ENCODE assay signal across 8 cellular contexts in genomic region chr12:124771462-124772361, GRCh38.
A peak's percentile ranks its signal among the peaks of the same experiment; 100 is the strongest.
DNase-seq lines count a peak whose midpoint lies in the region; ATAC-seq and TF ChIP-seq lines count a peak whose summit lies in the region.

No MANE protein-coding gene starts in this region.

- intact Hi-C loops in ovary (cut with DNase I) = loop anchor here in 3 of 4 donors (2.0 to 10.0 kb wide), 5 partner anchors 133 to 734 kb away; no protein-coding TSS in a partner anchor
- intact Hi-C loops in transverse colon (cut with DNase I; ENCODE audit: low total_unique reads) = loop anchor here (5.0 kb wide), 1 partner anchor 734 kb away; no protein-coding TSS in a partner anchor

- H3K27me3 ChIP-seq in Loucy (ENCODE audit: insufficient read depth, low read length, poor library complexity, severe bottlenecking) (no peaks in the 10 kb centered on the region), ovary (no peaks in the 10 kb centered on the region), transverse colon (no peaks in the 10 kb centered on the region)

- no peak overlapping the region for H3K27ac ChIP-seq in ovary
- H3K27ac ChIP-seq in transverse colon = no peak overlapping the region

- TF ChIP-seq POLR2A in ovary (IDR thresholded peaks at IDR 0.05) = no peak
- TF ChIP-seq POLR2A in transverse colon (IDR thresholded peaks at IDR 0.05) = no peak

- no peak overlapping the region for H2AFZ ChIP-seq in Loucy (ENCODE audit: low read length)

- H3K36me3 ChIP-seq in Loucy (ENCODE audit: insufficient read depth, low read length) = no peaks in the 10 kb centered on the region
- no peaks in the 10 kb centered on the region for H3K36me3 ChIP-seq in ovary
- H3K36me3 ChIP-seq in transverse colon = no peaks in the 10 kb centered on the region

- H3K79me2 ChIP-seq in Loucy (ENCODE audit: insufficient read depth, low read length) = no peaks in the 10 kb centered on the region

- in situ Hi-C loops in transverse colon (cut with MboI; ENCODE audit: low pct_ligation_motif_present in 1 of 4, low pct_unique_long_range_greater_than_20kb in 1 of 4, low sequenced_read_pairs in 3 of 4) = loop anchor here (10.0 to 25.0 kb wide), 6 partner anchors 184 to 727 kb away; no protein-coding TSS in a partner anchor

- ATAC-seq in GM18907 (IDR thresholded peaks at IDR 0.05; ENCODE audit: unreplicated experiment) = no peak

- H3K9ac ChIP-seq in Loucy (ENCODE audit: low read depth, low read length, poor library complexity, severe bottlenecking) = no peak overlapping the region

- peaks cover 2% of the 10 kb centered on the region for H3K4me1 ChIP-seq in Loucy (ENCODE audit: insufficient read depth, low read length, poor library complexity, severe bottlenecking)
- H3K4me1 ChIP-seq in ovary (ENCODE audit: insufficient read depth) = peaks cover 7% of the 10 kb centered on the region
- H3K4me1 ChIP-seq in transverse colon = peaks cover 0 to 25% (median 13%) of the 10 kb centered on the region in 4 donors

- TF ChIP-seq CTCF in Loucy (conservative IDR thresholded peaks at IDR 0.05; ENCODE audit: low read length) (peak; percentile 98), ovary (IDR thresholded peaks at IDR 0.05) (peak; percentile 93 to 96 (median 96)), transverse colon (IDR thresholded peaks at IDR 0.05) (peak; percentile 94 to 97 (median 97))

- H3K4me3 ChIP-seq in Loucy (ENCODE audit: low read length, poor library complexity, severe bottlenecking) (no peak overlapping the region), ovary (no peak overlapping the region), transverse colon (no peak overlapping the region)

- 17 to 24% (median 18%) methylated on average over 40 of the region's 40 CpGs for WGBS in ovary, 3 donors
- 27% methylated on average over 34 of the region's 40 CpGs; no CpG with 5 or more reads in 1 of the 2 donors for WGBS in transverse colon (ENCODE audit: low coverage in 1 of 2), 2 donors

- H4K20me1 ChIP-seq in Loucy (ENCODE audit: insufficient read depth, low read length, poor library complexity, severe bottlenecking) = no peaks in the 10 kb centered on the region

- H3F3A ChIP-seq in Loucy (ENCODE audit: low read depth) = no peaks in the 10 kb centered on the region

- H3K4me2 ChIP-seq in Loucy (ENCODE audit: low read depth, low read length, poor library complexity, severe bottlenecking) = peak overlapping the region; percentile 13

- DNase-seq in DMS79 treated with DMSO at 0.1 percent for 48 hours (lab: John Stamatoyannopoulos, UW) = peak; percentile 74
- peak; percentile 62 to 77 for DNase-seq in SHP77 (lab: John Stamatoyannopoulos, UW)
- peak; percentile 93 for DNase-seq in activated effector memory CD4-positive, alpha-beta T cell treated with anti-CD3 and anti-CD28 coated beads, Interleukin-2, amount 50 U/mL, for 16 hours
- peak; percentile 81 for DNase-seq in germinal center (ENCODE audit: low spot score)
- DNase-seq in ovary = peak; percentile 82 to 93 (median 91)
- peak; percentile 87 for DNase-seq in transverse colon

- TF ChIP-seq EP300 in ovary (IDR thresholded peaks at IDR 0.05) = no peak
- no peak for TF ChIP-seq EP300 in transverse colon (IDR thresholded peaks at IDR 0.05; ENCODE audit: low read depth)

- no peaks in the 10 kb centered on the region for H3K9me2 ChIP-seq in Loucy (replicated peaks; ENCODE audit: low read depth, low read length)

- H3K9me3 ChIP-seq in Loucy (ENCODE audit: insufficient read depth, low read depth, low read length) (no peaks in the 10 kb centered on the region), ovary (no peaks in the 10 kb centered on the region), transverse colon (no peaks in the 10 kb centered on the region)
